In the genomic region with DNA sequence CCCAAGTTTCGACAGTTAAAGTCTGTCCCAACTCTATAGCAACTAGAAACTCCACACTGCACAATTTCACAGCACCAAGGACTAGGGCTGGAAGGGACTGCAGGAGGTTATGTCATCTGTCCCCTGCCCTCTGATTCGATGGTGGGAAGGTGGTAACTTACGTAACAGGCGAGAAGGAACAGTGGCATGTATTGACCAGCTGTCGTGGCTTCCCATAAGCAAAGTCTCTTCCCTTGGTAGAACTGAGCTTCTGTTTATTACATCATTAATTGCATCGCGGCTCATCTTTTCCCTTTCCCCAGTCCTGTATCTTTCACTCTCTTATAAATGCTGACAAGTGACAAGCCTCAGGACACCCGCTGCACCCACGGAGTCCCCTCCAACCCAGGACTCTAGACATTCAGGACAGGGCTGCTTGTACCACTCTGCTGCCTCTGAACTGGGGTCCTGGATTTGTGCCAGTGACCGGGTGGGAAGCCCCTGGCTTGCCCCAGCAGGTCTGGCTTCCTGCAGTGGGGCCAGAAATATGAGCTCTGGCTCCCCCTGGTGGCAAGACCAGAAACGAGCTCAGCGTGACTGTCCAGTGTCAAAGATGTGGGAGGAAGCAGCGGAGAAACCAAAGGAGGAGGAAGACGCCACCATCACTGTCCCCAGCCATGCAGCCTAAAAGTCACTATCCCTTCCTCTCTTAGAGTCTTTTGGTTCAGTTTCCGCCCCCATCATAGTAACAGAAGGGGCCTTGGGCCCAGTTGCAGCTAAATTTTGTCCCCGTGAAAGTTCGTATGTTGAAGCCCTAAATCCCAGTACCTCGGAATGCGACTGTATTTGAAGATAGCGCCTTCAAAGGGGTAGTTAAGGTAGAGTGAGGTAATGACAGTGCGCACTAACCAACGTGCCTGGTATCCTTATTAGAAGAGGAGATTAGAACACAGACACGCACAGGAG, we compare ENCODE assay signal across 8 cellular contexts.
DNase-seq lines count a peak whose midpoint lies in the region; ATAC-seq and TF ChIP-seq lines count a peak whose summit lies in the region.

No MANE protein-coding gene starts in this region.

- peak; percentile 82 for DNase-seq in BE2C
- peak; percentile 9 for DNase-seq in NCI-H524 treated with DMSO at 0.1 percent for 48 hours (lab: John Stamatoyannopoulos, UW)
- DNase-seq in activated CD8-positive, alpha-beta memory T cell treated with anti-CD3 and anti-CD28 coated beads, Interleukin-2, amount 50 U/mL, for 48 hours = peak; percentile 89
- no peak for DNase-seq in esophagus muscularis mucosa (ENCODE audit: extremely low spot score)
- DNase-seq in nephron progenitor cell = peak; percentile 90
- peak; percentile 30 to 37 for DNase-seq in thyroid gland
- DNase-seq in coronary artery (ENCODE audit: low spot score) = no peak

- no peak overlapping the region for H3K27ac Mint-ChIP-seq in nephron progenitor cell

- H3K36me3 Mint-ChIP-seq in nephron progenitor cell (ENCODE audit: low read depth) = no peaks in the 10 kb centered on the region

- H3K27me3 Mint-ChIP-seq in nephron progenitor cell (ENCODE audit: low read depth, poor library complexity) = peaks cover 89% of the 10 kb centered on the region

- H3K9me3 Mint-ChIP-seq in nephron progenitor cell = no peaks in the 10 kb centered on the region

- TF ChIP-seq CTCF in BE2C (IDR thresholded peaks at IDR 0.05; ENCODE audit: low read depth, low read length) (peak; percentile 91), esophagus muscularis mucosa (IDR thresholded peaks at IDR 0.05) (peak; percentile 44 to 63 (median 61)), nephron progenitor cell (IDR thresholded peaks at IDR 0.05) (peak; percentile 78), thyroid gland (IDR thresholded peaks at IDR 0.05) (peak in 5 of 6 experiments; percentile 14 to 71 (median 46)), coronary artery (IDR thresholded peaks at IDR 0.05) (no peak)

- TF ChIP-seq EP300 in esophagus muscularis mucosa (IDR thresholded peaks at IDR 0.05) = no peak

- H3K4me1 ChIP-seq in BE2C (no peaks in the 10 kb centered on the region), esophagus muscularis mucosa (peaks cover 0 to 10% (median 0%) of the 10 kb centered on the region in 4 donors), thyroid gland (no peaks in the 10 kb centered on the region)

- H3K36me3 ChIP-seq in BE2C (no peaks in the 10 kb centered on the region), esophagus muscularis mucosa (no peaks in the 10 kb centered on the region), thyroid gland (no peaks in the 10 kb centered on the region)

- TF ChIP-seq POLR2A in esophagus muscularis mucosa (IDR thresholded peaks at IDR 0.05; ENCODE audit: low read depth) (no peak), thyroid gland (IDR thresholded peaks at IDR 0.05) (no peak)

- H3K4me1 Mint-ChIP-seq in nephron progenitor cell = peaks cover 11% of the 10 kb centered on the region

- WGBS in esophagus muscularis mucosa = 58% methylated on average over 20 of the region's 23 CpGs
- 53 to 56% methylated on average over 23 of the region's 23 CpGs for WGBS in thyroid gland, 2 donors

- H3K27ac ChIP-seq in esophagus muscularis mucosa (replicated peaks in 1 of 4) (no peak overlapping the region), thyroid gland (no peak overlapping the region), coronary artery (no peak overlapping the region)

- H3K9me3 ChIP-seq in BE2C = no peaks in the 10 kb centered on the region
- H3K9me3 ChIP-seq in esophagus muscularis mucosa = no peaks in the 10 kb centered on the region
- no peaks in the 10 kb centered on the region for H3K9me3 ChIP-seq in thyroid gland

- H3K4me3 Mint-ChIP-seq in nephron progenitor cell = no peak overlapping the region

- intact Hi-C loops in esophagus muscularis mucosa (cut with DNase I) (no loop called here), thyroid gland (cut with DNase I) (no loop called here)

- H3K4me3 ChIP-seq in BE2C (ENCODE audit: low read depth, low read length) (no peak overlapping the region), esophagus muscularis mucosa (no peak overlapping the region), thyroid gland (replicated peaks in 1 of 3) (no peak overlapping the region), coronary artery (no peak overlapping the region)

- H3K27me3 ChIP-seq in BE2C (no peaks in the 10 kb centered on the region), esophagus muscularis mucosa (peaks cover 0 to 54% (median 0%) of the 10 kb centered on the region in 4 donors), thyroid gland (no peaks in the 10 kb centered on the region)

- ATAC-seq in GM19463 (IDR thresholded peaks at IDR 0.05; ENCODE audit: unreplicated experiment) = peak; percentile 51

Comparison
In these comparisons a context has a peak if more than half of its experiments do, and no peak if none do; other contexts are left out.
1. DNase-seq: peak in BE2C (single experiment), NCI-H524 treated with DMSO at 0.1 percent for 48 hours (single experiment), activated CD8-positive, alpha-beta memory T cell treated with anti-CD3 and anti-CD28 coated beads, Interleukin-2, amount 50 U/mL, for 48 hours (single experiment), nephron progenitor cell (single experiment) and thyroid gland (2 of 2); none in esophagus muscularis mucosa (single experiment) and coronary artery (single experiment).